In the genomic region with DNA sequence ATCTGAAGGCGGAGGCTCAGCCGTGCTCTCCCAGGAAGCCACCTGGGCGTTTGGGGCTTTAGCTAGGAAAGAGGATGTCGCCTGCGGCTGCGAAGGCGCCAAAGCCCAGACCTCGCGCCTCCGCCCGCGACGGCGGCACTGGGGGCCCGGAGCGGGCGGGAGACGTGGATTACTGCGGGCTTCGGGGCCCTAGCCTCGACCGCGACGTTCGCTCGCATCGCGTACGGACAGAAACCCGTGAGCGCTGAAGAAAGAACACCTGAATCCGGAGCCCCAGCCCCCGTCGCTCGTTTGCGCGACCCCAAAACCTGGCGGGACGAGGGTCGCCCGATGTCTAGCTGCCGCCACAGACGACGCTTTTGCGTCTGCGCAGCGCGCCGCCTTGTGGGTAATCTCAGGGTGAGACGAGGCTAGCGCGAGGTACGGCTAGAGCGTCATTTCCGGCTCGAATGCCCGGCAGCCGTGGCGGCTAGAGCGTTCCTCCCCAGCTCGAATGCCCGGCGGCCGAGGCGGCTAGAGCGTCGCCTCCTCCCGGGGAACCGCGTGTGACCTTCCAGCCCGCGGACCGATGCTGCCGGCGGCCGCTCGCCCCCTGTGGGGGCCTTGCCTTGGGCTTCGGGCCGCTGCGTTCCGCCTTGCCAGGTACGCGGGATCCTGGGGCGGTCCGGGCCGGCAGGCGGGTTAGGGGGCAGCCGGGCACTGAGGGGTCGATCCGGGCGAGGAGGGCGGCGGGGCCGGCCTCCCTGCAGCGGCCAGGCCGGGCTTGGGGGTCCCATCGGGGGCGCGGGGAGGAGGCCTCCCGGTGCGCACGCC, we compare ENCODE assay signal across 8 cellular contexts.
DNase-seq lines count a peak whose midpoint lies in the region; ATAC-seq lines count a peak whose summit lies in the region.

A gene (plus strand): TSS at position 434 of the 813 bp plus-strand sequence. CDS start 135 bp downstream, at position 569.

- DNase-seq in AML-193 (lab: John Stamatoyannopoulos, UW) (peak; percentile 93 to 95), NCI-H510A treated with DMSO at 0.1 percent for 48 hours (lab: John Stamatoyannopoulos, UW) (peak; percentile 95)
- DNase-seq in activated CD4-positive, alpha-beta T cell treated with anti-CD3 and anti-CD28 coated beads for 4 hours: peak; percentile 84 to 85
- peak; percentile 71 to 84 (median 78) for DNase-seq in stimulated activated CD4-positive, alpha-beta T cell treated with anti-CD3 and anti-CD28 coated beads, Interleukin-1b, Interleukin-23, amount 100 ng/mL, for 24 hours (ENCODE audit: low read depth in 4 of 4, low spot score in 1 of 4)

- H3K27ac ChIP-seq in cingulate gyrus (ENCODE audit: low read depth, low read length) (peak within 1 kb of the TSS; percentile 88), layer of hippocampus (ENCODE audit: low read depth, low read length) (peak within 1 kb of the TSS; percentile 87)

- no peaks in the 10 kb centered on the region for H3K27me3 ChIP-seq in layer of hippocampus (ENCODE audit: control insufficient read depth, insufficient read depth, low read length)

- ATAC-seq in GM19043 (IDR thresholded peaks at IDR 0.05; ENCODE audit: low read depth, unreplicated experiment) (peak; percentile 80), HG03378 (IDR thresholded peaks at IDR 0.05; ENCODE audit: unreplicated experiment) (peak; percentile 65)

Comparison
In these comparisons a context has a peak if more than half of its experiments do, and no peak if none do; other contexts are left out.
1. Peak in every context shown above with its lines: DNase-seq, ATAC-seq and H3K27ac ChIP-seq.